Comparison of ENCODE assay signal across 1 cellular context in genomic region chr3:107441617-107442016, GRCh38.
TF ChIP-seq lines count a peak whose summit lies in the region.

No MANE protein-coding gene starts in this region.

TF ChIP-seq in IMR-90, 13 proteins besides CTCF, POLR2A, EP300 and RAD21:
- TF ChIP-seq MAZ (IDR thresholded peaks at IDR 0.05; ENCODE audit: borderline replicate concordance, low read depth, low read length) (no peak), MAFK (IDR thresholded peaks at IDR 0.05; ENCODE audit: low read depth, low read length) (no peak), MXI1 (IDR thresholded peaks at IDR 0.05; ENCODE audit: borderline replicate concordance, low read depth, low read length) (no peak), RFX5 (IDR thresholded peaks at IDR 0.05; ENCODE audit: low read depth, low read length) (no peak), RCOR1 (IDR thresholded peaks at IDR 0.05; ENCODE audit: insufficient replicate concordance, low read length) (no peak), CHD1 (IDR thresholded peaks at IDR 0.05; ENCODE audit: low read depth, low read length) (no peak), BHLHE40 (IDR thresholded peaks at IDR 0.05; ENCODE audit: low read depth, low read length) (no peak), CEBPB (IDR thresholded peaks at IDR 0.05; ENCODE audit: low read depth, low read length) (no peak), NFE2L2 (IDR thresholded peaks at IDR 0.05; ENCODE audit: low read depth, low read length) (no peak), SMC3 (IDR thresholded peaks at IDR 0.05; ENCODE audit: low read depth, low read length) (no peak), FOS (IDR thresholded peaks at IDR 0.05; ENCODE audit: low read depth, low read length) (no peak)
- TF ChIP-seq, protein P1, sequence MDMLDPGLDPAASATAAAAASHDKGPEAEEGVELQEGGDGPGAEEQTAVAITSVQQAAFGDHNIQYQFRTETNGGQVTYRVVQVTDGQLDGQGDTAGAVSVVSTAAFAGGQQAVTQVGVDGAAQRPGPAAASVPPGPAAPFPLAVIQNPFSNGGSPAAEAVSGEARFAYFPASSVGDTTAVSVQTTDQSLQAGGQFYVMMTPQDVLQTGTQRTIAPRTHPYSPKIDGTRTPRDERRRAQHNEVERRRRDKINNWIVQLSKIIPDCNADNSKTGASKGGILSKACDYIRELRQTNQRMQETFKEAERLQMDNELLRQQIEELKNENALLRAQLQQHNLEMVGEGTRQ (IDR thresholded peaks at IDR 0.05; ENCODE audit: low read depth, low read length): no peak
- TF ChIP-seq, protein P2, sequence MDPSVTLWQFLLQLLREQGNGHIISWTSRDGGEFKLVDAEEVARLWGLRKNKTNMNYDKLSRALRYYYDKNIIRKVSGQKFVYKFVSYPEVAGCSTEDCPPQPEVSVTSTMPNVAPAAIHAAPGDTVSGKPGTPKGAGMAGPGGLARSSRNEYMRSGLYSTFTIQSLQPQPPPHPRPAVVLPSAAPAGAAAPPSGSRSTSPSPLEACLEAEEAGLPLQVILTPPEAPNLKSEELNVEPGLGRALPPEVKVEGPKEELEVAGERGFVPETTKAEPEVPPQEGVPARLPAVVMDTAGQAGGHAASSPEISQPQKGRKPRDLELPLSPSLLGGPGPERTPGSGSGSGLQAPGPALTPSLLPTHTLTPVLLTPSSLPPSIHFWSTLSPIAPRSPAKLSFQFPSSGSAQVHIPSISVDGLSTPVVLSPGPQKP (IDR thresholded peaks at IDR 0.05; ENCODE audit: borderline replicate concordance, low read depth, low read length): no peak
